ENCODE assay signal across 2 cellular contexts in genomic region chr22:39363751-39364484, GRCh38.
TF ChIP-seq lines count a peak whose summit lies in the region.

No MANE protein-coding gene starts in this region.

TF ChIP-seq in IMR-90, 13 proteins besides CTCF, POLR2A, EP300 and RAD21:
- no peak for TF ChIP-seq FOS (IDR thresholded peaks at IDR 0.05; ENCODE audit: low read depth, low read length)
- TF ChIP-seq MAZ (IDR thresholded peaks at IDR 0.05; ENCODE audit: borderline replicate concordance, low read depth, low read length): no peak
- no peak for TF ChIP-seq MXI1 (IDR thresholded peaks at IDR 0.05; ENCODE audit: borderline replicate concordance, low read depth, low read length)
- no peak for TF ChIP-seq SMC3 (IDR thresholded peaks at IDR 0.05; ENCODE audit: low read depth, low read length)
- no peak for TF ChIP-seq RCOR1 (IDR thresholded peaks at IDR 0.05; ENCODE audit: insufficient replicate concordance, low read length)
- TF ChIP-seq RFX5 (IDR thresholded peaks at IDR 0.05; ENCODE audit: low read depth, low read length): no peak
- no peak for TF ChIP-seq NFE2L2 (IDR thresholded peaks at IDR 0.05; ENCODE audit: low read depth, low read length)
- TF ChIP-seq MAFK (IDR thresholded peaks at IDR 0.05; ENCODE audit: low read depth, low read length): no peak
- no peak for TF ChIP-seq BHLHE40 (IDR thresholded peaks at IDR 0.05; ENCODE audit: low read depth, low read length)
- TF ChIP-seq CEBPB (IDR thresholded peaks at IDR 0.05; ENCODE audit: low read depth, low read length): no peak
- no peak for TF ChIP-seq CHD1 (IDR thresholded peaks at IDR 0.05; ENCODE audit: low read depth, low read length)
- no peak for TF ChIP-seq USF2 (IDR thresholded peaks at IDR 0.05; ENCODE audit: low read depth, low read length)
- no peak for TF ChIP-seq ELK1 (IDR thresholded peaks at IDR 0.05; ENCODE audit: borderline replicate concordance, low read depth, low read length)

TF ChIP-seq in H1, 55 proteins besides CTCF, POLR2A, EP300 and RAD21:
- TF ChIP-seq KDM5A (IDR thresholded peaks at IDR 0.05; ENCODE audit: low read length) (no peak), YY1 (IDR thresholded peaks at IDR 0.05; ENCODE audit: low read depth, low read length) (no peak), SUZ12 (IDR thresholded peaks at IDR 0.05; ENCODE audit: low read length) (no peak), SIN3A (conservative IDR thresholded peaks at IDR 0.05 in 1 of 2, IDR thresholded peaks at IDR 0.05 in 1 of 2; ENCODE audit: low read depth in 1 of 2, low read length in 2 of 2) (no peak), TAF1 (IDR thresholded peaks at IDR 0.05; ENCODE audit: low read depth, low read length) (no peak), EZH2 (IDR thresholded peaks at IDR 0.05; ENCODE audit: low read depth, low read length, severe bottlenecking) (no peak), TAF7 (optimal IDR thresholded peaks at IDR 0.05; ENCODE audit: borderline replicate concordance, low read depth, low read length) (no peak), CTBP2 (IDR thresholded peaks at IDR 0.05; ENCODE audit: borderline replicate concordance, insufficient read depth, insufficient read length, low read length) (no peak), RFX5 (IDR thresholded peaks at IDR 0.05; ENCODE audit: borderline replicate concordance, low read depth, low read length) (no peak)
